Comparison of ENCODE assay signal across 14 cellular contexts in genomic region chr1:201742476-201742875, GRCh38.
DNase-seq lines count a peak whose midpoint lies in the region; ATAC-seq and TF ChIP-seq lines count a peak whose summit lies in the region.
"Had no signal": no experiment of that assay in that cellular context is flagged by ENCODE, and none has a peak within 500 bp of the region (broad histone marks: within the 10 kb centered on the region; RNA-seq: fewer than 3 reads in every experiment).

No MANE protein-coding gene starts in this region.

- no peaks in the 10 kb centered on the region for H3K79me1 ChIP-seq in H9 (ENCODE audit: insufficient read depth, low read depth, low read length, poor library complexity, severe bottlenecking)

- H4K91ac ChIP-seq in H9 (ENCODE audit: insufficient read length, low read depth, low read length), result no peak overlapping the region

- no peak overlapping the region for H2BK120ac ChIP-seq in H9 (ENCODE audit: low read depth, low read length, poor library complexity, severe bottlenecking)

- H2AK5ac ChIP-seq in H9 (ENCODE audit: insufficient read length, low read length), result no peak overlapping the region

- peak overlapping the region in 2 of 3 experiments; percentile 42 to 70; a peak in 4 of 7 replicates for H3K27ac Mint-ChIP-seq in H9
- H3K27ac Mint-ChIP-seq: stimulated activated memory B cell treated with anti-CD40 and anti-IgM and Interleukin-4, amounts not matched to agents 10 μg/mL and 1 μg/mL and 100 μg/mL, for 72 hours had no signal

- no peaks in the 10 kb centered on the region for H4K20me1 ChIP-seq in H9 (ENCODE audit: control insufficient read depth, insufficient read depth, insufficient read length)

- H3K4me3 ChIP-seq in ascending aorta, result peak overlapping the region; percentile 89 to 98
- peak overlapping the region; percentile 19; the same call in 1 of the 2 replicates for H3K4me3 ChIP-seq in iPS-20b (ENCODE audit: low read length)
- H3K4me3 ChIP-seq: mucosa of descending colon had no signal

- no peak overlapping the region for H3K18ac ChIP-seq in H9 (ENCODE audit: insufficient read length, low read depth, low read length)

- H3K36me3 ChIP-seq in ascending aorta (peaks cover 0 to 18% of the 10 kb centered on the region in 2 donors), iPS-20b (ENCODE audit: insufficient read depth, low read depth, low read length) (peaks cover 5% of the 10 kb centered on the region)

- no peak overlapping the region for H2BK15ac ChIP-seq in H9 (ENCODE audit: low read depth, low read length)

- H2BK12ac ChIP-seq in H9 (ENCODE audit: insufficient read length, low read depth, low read length), result no peak overlapping the region

- no peak overlapping the region for H3K4me3 Mint-ChIP-seq in H9
- H3K4me3 Mint-ChIP-seq: stimulated activated memory B cell treated with anti-CD40 and anti-IgM and Interleukin-4, amounts not matched to agents 10 μg/mL and 1 μg/mL and 100 μg/mL, for 72 hours had no signal

- no peak overlapping the region for H3K4me2 ChIP-seq in H9 (ENCODE audit: insufficient read depth, insufficient read length, low read length)

- no peak overlapping the region for H2AFZ ChIP-seq in H9 (ENCODE audit: low read length)

- H3K23ac ChIP-seq in H9 (ENCODE audit: insufficient read length, low read depth, low read length), result no peak overlapping the region

- no peak overlapping the region for H3K9ac ChIP-seq in H9 (ENCODE audit: extremely low read depth, insufficient read length, low read length)
- no peak overlapping the region for H3K9ac ChIP-seq in iPS-20b (ENCODE audit: low read depth, low read length)

- H3K9me3 ChIP-seq in H9 (ENCODE audit: control insufficient read depth, low read depth, low read length) (no peaks in the 10 kb centered on the region), ascending aorta (no peaks in the 10 kb centered on the region), iPS-20b (ENCODE audit: insufficient read depth, low read depth, low read length) (no peaks in the 10 kb centered on the region)
- H3K9me3 ChIP-seq: mucosa of descending colon had no signal

- H2BK20ac ChIP-seq in H9 (ENCODE audit: low read depth, low read length, poor library complexity, severe bottlenecking), result no peak overlapping the region

- no peak for ATAC-seq in HG03108 (IDR thresholded peaks at IDR 0.05; ENCODE audit: unreplicated experiment)
- ATAC-seq: stimulated activated memory B cell treated with anti-CD40 and anti-IgM and Interleukin-4, amounts not matched to agents 10 μg/mL and 1 μg/mL and 100 μg/mL, for 72 hours had no signal

- peaks cover 41 to 56% of the 10 kb centered on the region in 2 experiments for H3K4me1 Mint-ChIP-seq in H9

- no peak overlapping the region for H2BK5ac ChIP-seq in H9 (ENCODE audit: insufficient read length, low read length)

- whole genome bisulfite sequencing in H9 (ENCODE audit: extremely low coverage, insufficient read length, low lambda C conversion rate), result no CpG with 5 or more reads among the region's 6 CpGs

- no peak overlapping the region for H3K14ac ChIP-seq in H9 (ENCODE audit: insufficient read depth, low read length)

- DNase-seq in H9 (no peak), ascending aorta (ENCODE audit: low spot score in 2 of 2) (no peak), NCI-H2029 treated with DMSO at 0.1 percent for 48 hours (lab: John Stamatoyannopoulos, UW) (no peak), hypothalamus (lab: John Stamatoyannopoulos, UW) (no peak)
- DNase-seq: activated naive CD4-positive, alpha-beta T cell treated with Interleukin-2 at 50 U/mL for 16 hours; GF-D8; mucosa of descending colon; NCI-H774; SHP77; stimulated activated CD4-positive, alpha-beta T cell treated with anti-CD3 and anti-CD28 coated beads, Interleukin-4, amount 100 ng/mL, for 4 hours had no signal

- no peak overlapping the region for H3T11ph ChIP-seq in H9 (ENCODE audit: low read length)

- no peak for TF ChIP-seq CTCF in H9 (conservative IDR thresholded peaks at IDR 0.05)
- TF ChIP-seq CTCF in ascending aorta (IDR thresholded peaks at IDR 0.05), result no peak

- no peaks in the 10 kb centered on the region; a peak in 2 of 7 replicates for H3K36me3 Mint-ChIP-seq in H9 (ENCODE audit: insufficient read depth in 1 of 3, low read depth in 3 of 3)
- H3K36me3 Mint-ChIP-seq: stimulated activated memory B cell treated with anti-CD40 and anti-IgM and Interleukin-4, amounts not matched to agents 10 μg/mL and 1 μg/mL and 100 μg/mL, for 72 hours had no signal

- H3K27me3 ChIP-seq in H9 (ENCODE audit: insufficient read depth, low read length), result no peaks in the 10 kb centered on the region; the same call in 1 of the 2 replicates
- H3K27me3 ChIP-seq in ascending aorta, result no peaks in the 10 kb centered on the region
- H3K27me3 ChIP-seq in iPS-20b (ENCODE audit: insufficient read depth, low read length), result no peaks in the 10 kb centered on the region

- H3K4ac ChIP-seq in H9 (ENCODE audit: low read depth, low read length), result no peak overlapping the region

- H3K27ac ChIP-seq in H9 (ENCODE audit: insufficient read length, low read depth, low read length), result no peak overlapping the region
- peak overlapping the region; percentile 97 to 98 for H3K27ac ChIP-seq in ascending aorta
- H3K27ac ChIP-seq in iPS-20b (ENCODE audit: low read length), result no peak overlapping the region
- peak overlapping the region; percentile 33 for H3K27ac ChIP-seq in temporal lobe (ENCODE audit: low read depth, low read length)

- H4K8ac ChIP-seq in H9 (replicated peaks; ENCODE audit: insufficient read length, low read depth, low read length), result no peak overlapping the region

- no peaks in the 10 kb centered on the region; the same call in 1 of the 2 replicates for H3K79me2 ChIP-seq in H9 (ENCODE audit: insufficient read depth, low read length)

- intact Hi-C loops in ascending aorta (cut with DNase I), result loop anchor here (5.0 kb wide), 1 partner anchor 35 kb away; no protein-coding TSS in a partner anchor

- peaks cover 21% of the 10 kb centered on the region for H3K23me2 ChIP-seq in H9 (ENCODE audit: insufficient read length, low read depth, low read length, poor library complexity, severe bottlenecking)

- no peak overlapping the region for H3K56ac ChIP-seq in H9 (ENCODE audit: insufficient read length, low read depth, low read length)

- H4K5ac ChIP-seq in H9 (ENCODE audit: insufficient read length, low read depth, low read length), result no peak overlapping the region

- peaks cover 17% of the 10 kb centered on the region for H3K4me1 ChIP-seq in H9 (ENCODE audit: insufficient read depth, low read length)
- peaks cover 14 to 67% of the 10 kb centered on the region in 2 donors for H3K4me1 ChIP-seq in ascending aorta
- H3K4me1 ChIP-seq in iPS-20b (ENCODE audit: insufficient read depth, low read length), result peaks cover 37% of the 10 kb centered on the region

- no peaks in the 10 kb centered on the region for H3K9me3 Mint-ChIP-seq in H9
- H3K9me3 Mint-ChIP-seq: stimulated activated memory B cell treated with anti-CD40 and anti-IgM and Interleukin-4, amounts not matched to agents 10 μg/mL and 1 μg/mL and 100 μg/mL, for 72 hours had no signal

- peaks cover 13% of the 10 kb centered on the region for H3K27me3 Mint-ChIP-seq in H9 (ENCODE audit: low read depth)

Comparison
In these comparisons a context has a peak if more than half of its experiments do, and no peak if none do; other contexts are left out.
1. H3K27ac ChIP-seq: peak in ascending aorta (2 of 2) and temporal lobe (single experiment); none in H9 (single experiment) and iPS-20b (single experiment).